Comparison of ENCODE assay signal across 19 cellular contexts in the genomic region with DNA sequence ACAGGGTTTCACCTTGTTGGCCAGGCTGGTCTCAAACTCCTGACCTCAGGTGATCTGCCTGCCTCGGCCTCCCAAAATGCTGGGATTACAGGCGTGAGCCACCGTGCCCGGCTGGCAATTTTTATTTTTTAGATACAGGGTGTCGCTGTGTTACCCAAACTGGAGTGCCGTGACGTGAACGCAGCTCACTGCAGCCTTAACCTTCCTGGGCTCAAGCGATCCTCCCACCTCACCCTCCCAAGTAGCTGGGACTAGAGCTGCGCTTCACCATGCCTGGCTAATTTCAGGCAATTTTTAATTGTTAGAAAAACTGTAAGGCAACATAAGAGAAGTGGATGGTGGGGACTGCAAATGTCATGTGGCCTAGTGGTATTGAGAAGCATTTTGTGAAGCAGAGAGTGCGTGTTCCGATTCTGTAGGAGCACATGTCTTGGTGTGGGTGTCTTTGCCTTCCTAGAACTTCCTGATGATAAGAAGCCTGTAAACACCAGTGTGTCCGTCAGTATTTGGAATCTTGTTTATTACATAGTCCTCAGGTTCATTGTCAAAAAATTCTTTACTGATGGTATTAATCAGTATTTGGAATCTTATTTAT. TPM values are rescaled to one million over a fixed set of nuclear protein-coding genes. Genes with fewer than 3 reads are reported as not detected.
DNase-seq lines count a peak whose midpoint lies in the region; ATAC-seq and TF ChIP-seq lines count a peak whose summit lies in the region.
"Had no signal": no experiment of that assay in that cellular context is flagged by ENCODE, and none has a peak within 500 bp of the region (broad histone marks: within the 10 kb centered on the region; RNA-seq: fewer than 3 reads in every experiment).

No MANE protein-coding gene starts in this region.

- no peak for TF ChIP-seq CTCF in OCI-LY7 (conservative IDR thresholded peaks at IDR 0.05; ENCODE audit: low read length)
- TF ChIP-seq CTCF in neutrophil (IDR thresholded peaks at IDR 0.05) = no peak

- H3K9me3 Mint-ChIP-seq in T-helper 1 cell treated with Interleukin-12 subunit alpha and Interleukin-12 subunit beta and Interleukin-4 antibody, amounts not matched to agents 30 μg/mL and 1 μg/mL, for 36 hours = no peaks in the 10 kb centered on the region
- H3K9me3 Mint-ChIP-seq in central memory CD8-positive, alpha-beta T cell = no peaks in the 10 kb centered on the region

- intact Hi-C loops in OCI-LY7 (cut with micrococcal nuclease; ENCODE audit: unreplicated experiment) = no loop called here

- CTCF ChIA-PET in OCI-LY7 (lab: Charles Lee; ENCODE audit: unreplicated experiment) = interaction anchor here (0.9 kb wide), 1 partner anchor 15 kb away, joined by 5 read pairs; no protein-coding TSS in a partner anchor

- no peak for ATAC-seq in central memory CD8-positive, alpha-beta T cell (replicated peaks; ENCODE audit: extremely low read depth, poor library complexity, severe bottlenecking)

- H3K79me2 ChIP-seq in OCI-LY7 (ENCODE audit: insufficient read depth, low read depth, low read length) = peaks cover 78% of the 10 kb centered on the region

- no TSS peak for BruUV-seq in OCI-LY7 (replicated peaks; lab: Mats Ljungman, UMichigan)

- no peak for DNase-seq in T-helper 1 cell
- no peak for DNase-seq in OCI-LY7 (ENCODE audit: low spot score)
- no peak for DNase-seq in central memory CD8-positive, alpha-beta T cell (ENCODE audit: low spot score in 2 of 2)
- no peak for DNase-seq in AML-193 (lab: John Stamatoyannopoulos, UW)
- no peak for DNase-seq in NOMO-1 treated with dmso at 0.1 percent for 144 hours (lab: John Stamatoyannopoulos, UW; ENCODE audit: unreplicated experiment)
- no peak for DNase-seq in ecto neural progenitor cell (ENCODE audit: low spot score)
- DNase-seq: Caco-2, GM23248, KBM-7, NCI-H1694, NCI-H526, small intestine, T1000 had no signal

- H3K36me3 ChIP-seq in OCI-LY7 (ENCODE audit: insufficient read depth, low read length) (no peaks in the 10 kb centered on the region), neutrophil (no peaks in the 10 kb centered on the region)

- no peak overlapping the region for H2AFZ ChIP-seq in OCI-LY7 (ENCODE audit: low read length)
- H2AFZ ChIP-seq: GM23248, hepatocyte had no signal

- peaks cover 12% of the 10 kb centered on the region; the same call in 1 of the 2 replicates for H4K20me1 ChIP-seq in OCI-LY7 (ENCODE audit: insufficient read depth, low read length)

- H3K27ac Mint-ChIP-seq in T-helper 1 cell treated with Interleukin-12 subunit alpha and Interleukin-12 subunit beta and Interleukin-4 antibody, amounts not matched to agents 30 μg/mL and 1 μg/mL, for 36 hours = no peak overlapping the region
- H3K27ac Mint-ChIP-seq in central memory CD8-positive, alpha-beta T cell (ENCODE audit: low read depth) = peak overlapping the region; percentile 47

- H3K27me3 Mint-ChIP-seq in T-helper 1 cell treated with Interleukin-12 subunit alpha and Interleukin-12 subunit beta and Interleukin-4 antibody, amounts not matched to agents 30 μg/mL and 1 μg/mL, for 36 hours (ENCODE audit: low read depth) = no peaks in the 10 kb centered on the region
- no peaks in the 10 kb centered on the region for H3K27me3 Mint-ChIP-seq in central memory CD8-positive, alpha-beta T cell

- peak overlapping the region; percentile 10 for H3K4me3 Mint-ChIP-seq in T-helper 1 cell treated with Interleukin-12 subunit alpha and Interleukin-12 subunit beta and Interleukin-4 antibody, amounts not matched to agents 30 μg/mL and 1 μg/mL, for 36 hours
- H3K4me3 Mint-ChIP-seq in central memory CD8-positive, alpha-beta T cell = peak overlapping the region; percentile 10

- H3K36me3 Mint-ChIP-seq in T-helper 1 cell treated with Interleukin-12 subunit alpha and Interleukin-12 subunit beta and Interleukin-4 antibody, amounts not matched to agents 30 μg/mL and 1 μg/mL, for 36 hours (ENCODE audit: low read depth) = peaks cover 10% of the 10 kb centered on the region
- no peaks in the 10 kb centered on the region for H3K36me3 Mint-ChIP-seq in central memory CD8-positive, alpha-beta T cell (ENCODE audit: insufficient read depth)

- H3K27me3 ChIP-seq in neutrophil = no peaks in the 10 kb centered on the region
- H3K27me3 ChIP-seq: hepatocyte had no signal

- H3K9me3 ChIP-seq in OCI-LY7 (ENCODE audit: low read length) = no peaks in the 10 kb centered on the region
- H3K9me3 ChIP-seq in neutrophil = no peaks in the 10 kb centered on the region
- H3K9me3 ChIP-seq: Caco-2 had no signal

- H3K9me2 ChIP-seq in OCI-LY7 (ENCODE audit: insufficient read depth, low read length) = no peaks in the 10 kb centered on the region

- no peak overlapping the region for H3K4me3 ChIP-seq in OCI-LY7 (ENCODE audit: low read depth, low read length, poor library complexity, severe bottlenecking)
- no peak overlapping the region for H3K4me3 ChIP-seq in neutrophil (ENCODE audit: low read depth in 1 of 2, low read length in 1 of 2)
- H3K4me3 ChIP-seq: hepatocyte, lung had no signal

- H3K27ac ChIP-seq in OCI-LY7 (ENCODE audit: low read depth, low read length, poor library complexity, severe bottlenecking) (no peak overlapping the region), neutrophil (peak overlapping the region; percentile 84)
- H3K27ac ChIP-seq: 22Rv1, hepatocyte, RWPE1 had no signal

- H3K4me1 ChIP-seq in OCI-LY7 (ENCODE audit: insufficient read depth, low read length, poor library complexity, severe bottlenecking) (peaks cover 73% of the 10 kb centered on the region), neutrophil (ENCODE audit: control insufficient read depth in 1 of 2, insufficient read depth in 1 of 2, low read depth in 1 of 2, low read length in 1 of 2) (peaks cover 74 to 92% of the 10 kb centered on the region in 2 experiments)

- POLR2A ChIA-PET in OCI-LY7 (lab: Charles Lee) = interaction anchor here (6.0 kb wide), 1 partner anchor 9 kb away, joined by 49 read pairs; no protein-coding TSS in a partner anchor

- H3K4me2 ChIP-seq in OCI-LY7 (ENCODE audit: low read length) = 0 out of 2 replicates have a peak overlapping the region, but pooled peaks have one; percentile 65
- H3K4me2 ChIP-seq: hepatocyte had no signal

- peaks cover 77% of the 10 kb centered on the region for H3K4me1 Mint-ChIP-seq in T-helper 1 cell treated with Interleukin-12 subunit alpha and Interleukin-12 subunit beta and Interleukin-4 antibody, amounts not matched to agents 30 μg/mL and 1 μg/mL, for 36 hours (ENCODE audit: low read depth)
- peaks cover 90% of the 10 kb centered on the region for H3K4me1 Mint-ChIP-seq in central memory CD8-positive, alpha-beta T cell

RNA-seq across cellular contexts. Expression of gene JARID2, which starts 18.0 kb away (rescaled TPM):
- total RNA-seq in OCI-LY7 (2014; rRNA removed; shearing (Covaris generic)) = 18.4 and 19.0 TPM in 2 replicates
- total RNA-seq in OCI-LY7 (2022) = 19.5 and 21.0 TPM in 2 replicates
